ENCODE assay signal across 8 cellular contexts in genomic region chr2:205681836-205682238, GRCh38. TPM values are rescaled to one million over a fixed set of nuclear protein-coding genes. Genes with fewer than 3 reads are reported as not detected.
DNase-seq lines count a peak whose midpoint lies in the region; ATAC-seq, FAIRE-seq and TF ChIP-seq lines count a peak whose summit lies in the region.

No MANE protein-coding gene starts in this region.

- H3K9ac ChIP-seq in mucosa of rectum (ENCODE audit: low read depth in 1 of 2, low read length in 2 of 2): peak overlapping the region; percentile 34 to 63

- no peaks in the 10 kb centered on the region for H3K9me3 ChIP-seq in mucosa of rectum (ENCODE audit: control insufficient read depth in 2 of 2, low read length in 2 of 2)
- H3K9me3 ChIP-seq in small intestine (ENCODE audit: control insufficient read depth, low read depth): no peaks in the 10 kb centered on the region

- in situ Hi-C loops in Caki2 (cut with HindIII; ENCODE audit: low pct_unique_long_range_greater_than_20kb, low sequenced_read_pairs): no loop called here

- intact Hi-C loops in dorsolateral prefrontal cortex (cut with DNase I): loop anchor here (10.0 kb wide), 2 partner anchors 83 to 243 kb away; no protein-coding TSS in a partner anchor

- H3K27ac ChIP-seq in dorsolateral prefrontal cortex (peak overlapping the region in 33 of 59 donors; percentile 7 to 88 (median 78)), mucosa of rectum (ENCODE audit: low read depth in 2 of 2, low read length in 2 of 2) (peak overlapping the region; percentile 74 to 78), small intestine (ENCODE audit: low read depth in 1 of 2, low read length in 1 of 2) (peak overlapping the region in 1 of 2 donors; percentile 84)

- H3K4me3 ChIP-seq in dorsolateral prefrontal cortex (peak overlapping the region; percentile 37 to 81 (median 64)), mucosa of rectum (ENCODE audit: low read length in 2 of 2) (peak overlapping the region; percentile 77), small intestine (ENCODE audit: low read depth in 1 of 2, low read length in 2 of 2) (peak overlapping the region in 1 of 2 donors; percentile 46)

- DNase-seq in Caki2 (ENCODE audit: low read depth) (peak; percentile 46), NCI-H2227 (lab: John Stamatoyannopoulos, UW; ENCODE audit: unreplicated experiment) (peak; percentile 60), dorsolateral prefrontal cortex (no peak), DMS114 treated with DMSO at 0.1 percent for 48 hours (lab: John Stamatoyannopoulos, UW; ENCODE audit: unreplicated experiment) (no peak), epidermal melanocyte (ENCODE audit: insufficient read length, low spot score) (no peak), small intestine (no peak)

- no peak for FAIRE-seq in small intestine (lab: Jason Lieb, UNC)

- peak; percentile 30 for ATAC-seq in GM19467 (IDR thresholded peaks at IDR 0.05; ENCODE audit: unreplicated experiment)

- no peak for TF ChIP-seq CTCF in dorsolateral prefrontal cortex (IDR thresholded peaks at IDR 0.05 in 54 of 56, conservative IDR thresholded peaks at IDR 0.05 in 2 of 56; ENCODE audit: low read depth in 1 of 56, partially characterized antibody in 56 of 56)

- H3K4me1 ChIP-seq in mucosa of rectum (ENCODE audit: control insufficient read depth in 2 of 2, insufficient read depth in 2 of 2, low read length in 2 of 2): peaks cover 8 to 22% of the 10 kb centered on the region in 2 donors
- H3K4me1 ChIP-seq in small intestine (ENCODE audit: control insufficient read depth in 2 of 2, insufficient read depth in 1 of 2, low read depth in 1 of 2, low read length in 1 of 2): no peaks in the 10 kb centered on the region

- H3K27me3 ChIP-seq in dorsolateral prefrontal cortex (peaks cover 0 to 47% (median 6%) of the 10 kb centered on the region in 45 donors), mucosa of rectum (ENCODE audit: control insufficient read depth in 2 of 2, insufficient read depth in 2 of 2, low read length in 2 of 2) (peaks cover 26 to 39% of the 10 kb centered on the region in 2 donors), small intestine (ENCODE audit: control insufficient read depth in 2 of 2, insufficient read depth in 2 of 2, low read length in 2 of 2) (peaks cover 3 to 19% of the 10 kb centered on the region in 2 donors)

- H3K36me3 ChIP-seq in mucosa of rectum (ENCODE audit: control insufficient read depth in 2 of 2, insufficient read depth in 2 of 2, low read length in 2 of 2) (no peaks in the 10 kb centered on the region), small intestine (ENCODE audit: control insufficient read depth in 2 of 2, insufficient read depth in 2 of 2, low read length in 2 of 2) (no peaks in the 10 kb centered on the region)

- WGBS in small intestine, 3 donors: 1 to 5% (median 1%) methylated on average over 38 to 42 of the region's 42 CpGs

RNA-seq across cellular contexts. Expression of gene NRP2, which starts 0.5 kb away (rescaled TPM):
- 60.0 and 69.1 TPM in 2 replicates for total RNA-seq in Caki2 (2014; rRNA removed; shearing (Covaris generic); ENCODE audit: low replicate concordance)
- 10 to 100 TPM; 13.0 to 43.9 (median 24.5) TPM for total RNA-seq in dorsolateral prefrontal cortex
- 1 to 10 TPM in 1 of 3 donors, under 1 TPM in 2; 0.81 to 9.0 (median 0.89) TPM for polyA plus RNA-seq in small intestine

Comparison
In these comparisons a context has a peak if more than half of its experiments do, and no peak if none do; other contexts are left out.
1. DNase-seq: peak in Caki2 (single experiment) and NCI-H2227 (single experiment); none in dorsolateral prefrontal cortex (0 of 10), DMS114 treated with DMSO at 0.1 percent for 48 hours (single experiment), epidermal melanocyte (single experiment) and small intestine (single experiment).